In the genomic region with DNA sequence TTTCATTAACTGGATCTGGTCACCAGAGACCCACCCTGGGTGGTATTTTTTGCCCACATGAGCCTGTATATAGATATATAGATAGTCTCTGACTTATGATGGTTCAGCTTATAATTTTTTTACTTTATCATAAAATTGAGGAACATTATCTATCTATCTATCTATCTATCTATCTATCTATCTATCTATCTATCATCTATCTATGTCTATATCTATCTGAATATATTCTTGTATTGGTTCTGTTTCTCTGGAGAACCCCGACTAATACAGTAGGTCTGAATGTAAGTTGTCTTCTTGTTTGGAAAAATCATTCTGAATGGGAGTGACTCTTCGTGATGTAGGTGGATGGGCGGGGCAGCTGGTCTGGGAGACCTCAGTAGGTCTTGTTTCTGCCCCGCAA, we compare ENCODE assay signal across 1 cellular context.
TF ChIP-seq lines count a peak whose summit lies in the region.

No MANE protein-coding gene starts in this region.

TF ChIP-seq in GM12878, 131 proteins besides CTCF, POLR2A, EP300 and RAD21:
- no peak for TF ChIP-seq MXI1 (IDR thresholded peaks at IDR 0.05; ENCODE audit: low read depth, low read length)
- TF ChIP-seq, protein P1, sequence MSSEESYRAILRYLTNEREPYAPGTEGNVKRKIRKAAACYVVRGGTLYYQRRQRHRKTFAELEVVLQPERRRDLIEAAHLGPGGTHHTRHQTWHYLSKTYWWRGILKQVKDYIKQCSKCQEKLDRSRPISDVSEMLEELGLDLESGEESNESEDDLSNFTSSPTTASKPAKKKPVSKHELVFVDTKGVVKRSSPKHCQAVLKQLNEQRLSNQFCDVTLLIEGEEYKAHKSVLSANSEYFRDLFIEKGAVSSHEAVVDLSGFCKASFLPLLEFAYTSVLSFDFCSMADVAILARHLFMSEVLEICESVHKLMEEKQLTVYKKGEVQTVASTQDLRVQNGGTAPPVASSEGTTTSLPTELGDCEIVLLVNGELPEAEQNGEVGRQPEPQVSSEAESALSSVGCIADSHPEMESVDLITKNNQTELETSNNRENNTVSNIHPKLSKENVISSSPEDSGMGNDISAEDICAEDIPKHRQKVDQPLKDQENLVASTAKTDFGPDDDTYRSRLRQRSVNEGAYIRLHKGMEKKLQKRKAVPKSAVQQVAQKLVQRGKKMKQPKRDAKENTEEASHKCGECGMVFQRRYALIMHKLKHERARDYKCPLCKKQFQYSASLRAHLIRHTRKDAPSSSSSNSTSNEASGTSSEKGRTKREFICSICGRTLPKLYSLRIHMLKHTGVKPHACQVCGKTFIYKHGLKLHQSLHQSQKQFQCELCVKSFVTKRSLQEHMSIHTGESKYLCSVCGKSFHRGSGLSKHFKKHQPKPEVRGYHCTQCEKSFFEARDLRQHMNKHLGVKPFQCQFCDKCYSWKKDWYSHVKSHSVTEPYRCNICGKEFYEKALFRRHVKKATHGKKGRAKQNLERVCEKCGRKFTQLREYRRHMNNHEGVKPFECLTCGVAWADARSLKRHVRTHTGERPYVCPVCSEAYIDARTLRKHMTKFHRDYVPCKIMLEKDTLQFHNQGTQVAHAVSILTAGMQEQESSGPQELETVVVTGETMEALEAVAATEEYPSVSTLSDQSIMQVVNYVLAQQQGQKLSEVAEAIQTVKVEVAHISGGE (CRISPR knock-in tag; IDR thresholded peaks at IDR 0.05) = no peak
- TF ChIP-seq TCF12 (IDR thresholded peaks at IDR 0.05; ENCODE audit: low read depth, low read length) = no peak
- TF ChIP-seq NFXL1 (IDR thresholded peaks at IDR 0.05; ENCODE audit: borderline replicate concordance) = no peak
- TF ChIP-seq CHD1 (IDR thresholded peaks at IDR 0.05; ENCODE audit: low read depth, low read length) = no peak
